In the genomic region with DNA sequence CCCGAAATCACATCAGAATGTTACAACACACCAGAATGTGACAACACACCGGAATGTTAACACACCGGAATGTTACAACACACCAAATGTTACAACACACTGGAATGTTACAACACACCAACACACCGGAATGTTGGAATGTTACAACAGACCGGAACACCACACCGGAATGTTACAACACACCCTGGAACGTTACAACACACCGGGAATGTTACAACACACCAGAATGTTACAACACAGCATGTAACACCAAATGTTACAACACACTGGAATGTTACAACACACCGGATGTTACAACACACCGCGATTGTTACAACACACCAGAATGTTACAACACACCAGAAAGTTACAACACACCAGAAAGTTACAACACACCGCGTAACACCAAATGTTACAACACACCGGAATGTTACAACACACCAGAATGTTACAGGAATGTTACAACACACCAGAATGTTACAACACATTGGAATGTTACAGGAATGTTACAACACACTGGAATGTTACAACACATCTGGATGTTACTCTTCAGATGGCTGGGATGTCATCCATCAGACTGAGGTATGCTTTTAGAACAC, we compare ENCODE assay signal across 13 cellular contexts. TPM values are rescaled to one million over a fixed set of nuclear protein-coding genes. Genes with fewer than 3 reads are reported as not detected.
DNase-seq lines count a peak whose midpoint lies in the region; ATAC-seq and TF ChIP-seq lines count a peak whose summit lies in the region.
"Had no signal": no experiment of that assay in that cellular context is flagged by ENCODE, and none has a peak within 500 bp of the region (broad histone marks: within the 10 kb centered on the region; RNA-seq: fewer than 3 reads in every experiment).

No MANE protein-coding gene starts in this region.

- ATAC-seq in esophagus mucosa = peak; percentile 70
- no peak for ATAC-seq in GM18867 (IDR thresholded peaks at IDR 0.05; ENCODE audit: unreplicated experiment)

- no peak for TF ChIP-seq CTCF in RWPE1 (conservative IDR thresholded peaks at IDR 0.05; ENCODE audit: low read depth)

- peak overlapping the region; percentile 69 for H3K27ac ChIP-seq in RWPE1

- DNase-seq in NOMO-1 treated with DMSO at 0.1 percent for 48 hours (lab: John Stamatoyannopoulos, UW; ENCODE audit: unreplicated experiment) = peak; percentile 1
- no peak for DNase-seq in NOMO-1 treated with dmso at 0.1 percent for 144 hours (lab: John Stamatoyannopoulos, UW; ENCODE audit: unreplicated experiment)
- DNase-seq in RWPE1 (ENCODE audit: low spot score) = peak; percentile 15
- DNase-seq in renal cortical epithelial cell (ENCODE audit: low read depth) = peak; percentile 66
- no peak for DNase-seq in activated CD4-positive, alpha-beta T cell treated with anti-CD3 and anti-CD28 coated beads, Interleukin-2, amount 50 U/mL, for 48 hours
- DNase-seq in SHP77 treated with DMSO at 0.1 percent for 48 hours (lab: John Stamatoyannopoulos, UW) = no peak
- DNase-seq: 8988T; activated CD8-positive, alpha-beta memory T cell treated with anti-CD3 and anti-CD28 coated beads, Interleukin-2, amount 50 U/mL, for 48 hours; dermis blood vessel endothelial cell; NCI-H748 treated with DMSO at 0.1 percent for 48 hours; occipital lobe had no signal

- CTCF ChIA-PET in RWPE1 (lab: Yijun Ruan, JAX) = no interaction called here

- POLR2A ChIA-PET in RWPE1 (lab: Yijun Ruan, JAX; ENCODE audit: low non-redundant PET) = no interaction called here

RNA-seq across cellular contexts. Expression of a gene that starts 21.1 kb away (rescaled TPM):
- total RNA-seq in esophagus mucosa (30.6 TPM), renal cortical epithelial cell (36.8 and 48.4 TPM in 2 replicates)

RNA-seq across cellular contexts. Expression of a gene that starts 37.7 kb away (rescaled TPM):
- total RNA-seq in esophagus mucosa (31.2 TPM), renal cortical epithelial cell (93.6 and 150 TPM in 2 replicates)

Comparison
In these comparisons a context has a peak if more than half of its experiments do, and no peak if none do; other contexts are left out.
1. DNase-seq: peak in NOMO-1 treated with DMSO at 0.1 percent for 48 hours (single experiment), RWPE1 (single experiment) and renal cortical epithelial cell (single experiment); none in NOMO-1 treated with dmso at 0.1 percent for 144 hours (single experiment), activated CD4-positive, alpha-beta T cell treated with anti-CD3 and anti-CD28 coated beads, Interleukin-2, amount 50 U/mL, for 48 hours (0 of 2) and SHP77 treated with DMSO at 0.1 percent for 48 hours (single experiment).